In genomic region chr4:16066586-16067128, GRCh38 we compare ENCODE assay signal across 22 cellular contexts. TPM values are rescaled to one million over a fixed set of nuclear protein-coding genes. Genes with fewer than 3 reads are reported as not detected.
DNase-seq lines count a peak whose midpoint lies in the region; ATAC-seq and TF ChIP-seq lines count a peak whose summit lies in the region.
"Had no signal": no experiment of that assay in that cellular context is flagged by ENCODE, and none has a peak within 500 bp of the region (broad histone marks: within the 10 kb centered on the region; RNA-seq: fewer than 3 reads in every experiment).

No MANE protein-coding gene starts in this region.

- in situ Hi-C loops in G401 (cut with HindIII; ENCODE audit: low sequenced_read_pairs): no loop called here

- DNase-seq in NCI-H2029 (lab: John Stamatoyannopoulos, UW): peak; percentile 64
- no peak for DNase-seq in NCI-H2029 treated with DMSO at 0.1 percent for 48 hours (lab: John Stamatoyannopoulos, UW)
- peak; percentile 1 for DNase-seq in NCI-H69 (lab: John Stamatoyannopoulos, UW)
- no peak for DNase-seq in body of pancreas
- no peak for DNase-seq in substantia nigra (lab: John Stamatoyannopoulos, UW)
- DNase-seq in G401 (ENCODE audit: low spot score): no peak
- DNase-seq in NCI-H1417 treated with DMSO at 0.1 percent for 48 hours (lab: John Stamatoyannopoulos, UW): no peak
- no peak for DNase-seq in activated naive CD4-positive, alpha-beta T cell treated with anti-CD3 and anti-CD28 coated beads, Interleukin-2, amount 50 U/mL, for 16 hours
- DNase-seq: activated effector memory CD4-positive, alpha-beta T cell treated with Interleukin-2 at 50 U/mL for 16 hours; activated naive CD8-positive, alpha-beta T cell treated with anti-CD3 and anti-CD28 coated beads for 36 hours; glutamatergic neuron; GOT3; naive thymus-derived CD8-positive, alpha-beta T cell; NCI-H1048; NCI-H2171 treated with DMSO at 0.1 percent for 48 hours; SK-N-SH; stimulated activated naive CD4-positive, alpha-beta T cell treated with Interleukin-2 at 50 U/mL for 16 hours had no signal

- H3K4me1 ChIP-seq in body of pancreas: peaks cover 11% of the 10 kb centered on the region

- no peak for TF ChIP-seq POLR2A in body of pancreas (IDR thresholded peaks at IDR 0.05)

- H3K4me3 ChIP-seq in body of pancreas: no peak overlapping the region
- H3K4me3 ChIP-seq: thoracic aorta had no signal

- no peak for ATAC-seq in body of pancreas
- ATAC-seq: activated CD4-positive, alpha-beta T cell treated with anti-CD3 and anti-CD28 coated beads for 36 hours; naive thymus-derived CD8-positive, alpha-beta T cell had no signal

- intact Hi-C loops in body of pancreas (cut with DNase I): no loop called here

- no peaks in the 10 kb centered on the region for H3K27me3 ChIP-seq in body of pancreas

- H3K36me3 ChIP-seq in body of pancreas (replicated peaks in 1 of 2; ENCODE audit: insufficient read depth in 1 of 2, low read depth in 2 of 2): no peaks in the 10 kb centered on the region
- H3K36me3 ChIP-seq: thoracic aorta had no signal

- WGBS in body of pancreas, 2 donors: 69 to 70% methylated on average over 7 of the region's 7 CpGs

- TF ChIP-seq CTCF in body of pancreas (IDR thresholded peaks at IDR 0.05): no peak

- H3K27ac ChIP-seq in body of pancreas (peak overlapping the region in 3 of 4 donors; percentile 72 to 73 (median 73)), substantia nigra (ENCODE audit: low read depth, low read length, poor library complexity, severe bottlenecking) (peak overlapping the region; percentile 82)
- H3K27ac ChIP-seq: 22Rv1, epithelial cell of prostate, RWPE1, thoracic aorta had no signal

- H3K9me3 ChIP-seq in body of pancreas: no peaks in the 10 kb centered on the region
- H3K9me3 ChIP-seq: SK-N-SH, thoracic aorta had no signal

RNA-seq across cellular contexts. Expression of gene PROM1, which starts 17.2 kb away (rescaled TPM):
- 10 to 100 TPM; 23.7 to 24.6 TPM for total RNA-seq in body of pancreas
- 0.37 and 6.0 TPM in 2 replicates for total RNA-seq in G401 (2014; rRNA removed; shearing (Covaris generic))
- total RNA-seq: naive thymus-derived CD8-positive, alpha-beta T cell had no signal

Comparison
In these comparisons a context has a peak if more than half of its experiments do, and no peak if none do; other contexts are left out.
1. DNase-seq: peak in NCI-H2029 (single experiment) and NCI-H69 (single experiment); none in NCI-H2029 treated with DMSO at 0.1 percent for 48 hours (single experiment), body of pancreas (0 of 4), substantia nigra (0 of 49), G401 (single experiment), NCI-H1417 treated with DMSO at 0.1 percent for 48 hours (single experiment) and activated naive CD4-positive, alpha-beta T cell treated with anti-CD3 and anti-CD28 coated beads, Interleukin-2, amount 50 U/mL, for 16 hours (single experiment).